Comparison of ENCODE assay signal across 25 cellular contexts in genomic region chrX:154030715-154031305, GRCh38.
"Had no signal": no experiment of that assay in that cellular context is flagged by ENCODE, and none has a peak within 500 bp of the region (broad histone marks: within the 10 kb centered on the region; RNA-seq: fewer than 3 reads in every experiment).

No MANE protein-coding gene starts in this region.

- ATAC-seq: activated CD4-positive, alpha-beta T cell treated with anti-CD3 and anti-CD28 coated beads for 36 hours; activated CD8-positive, alpha-beta memory T cell treated with anti-CD3 and anti-CD28 coated beads, Interleukin-2, amount 10 ng/mL, durations not matched to agents 7 days and 5 days; activated CD8-positive, alpha-beta T cell treated with anti-CD3 and anti-CD28 coated beads, Interleukin-2, amount 10 ng/mL, durations not matched to agents 7 days and 5 days; body of pancreas; esophagus mucosa; left lung; mucosa of descending colon; natural killer cell treated with Interleukin-12 subunit alpha and Interleukin-12 subunit beta and Interleukin-15 and Interleukin-18, amount 100 ng/mL, for 72 hours; sciatic nerve; stimulated activated naive B cell treated with anti-CD40 and anti-IgM and Interleukin-4, amounts not matched to agents 10 μg/mL and 1 μg/mL and 100 μg/mL, for 72 hours had no signal

- H3K4me3 Mint-ChIP-seq: activated CD4-positive, alpha-beta T cell treated with anti-CD3 and anti-CD28 coated beads for 36 hours; activated CD8-positive, alpha-beta memory T cell treated with anti-CD3 and anti-CD28 coated beads, Interleukin-2, amount 10 ng/mL, durations not matched to agents 7 days and 5 days; activated CD8-positive, alpha-beta T cell treated with anti-CD3 and anti-CD28 coated beads, Interleukin-2, amount 10 ng/mL, durations not matched to agents 7 days and 5 days; activated naive CD8-positive, alpha-beta T cell; natural killer cell treated with Interleukin-12 subunit alpha and Interleukin-12 subunit beta and Interleukin-15 and Interleukin-18, amount 100 ng/mL, for 72 hours; stimulated activated naive B cell treated with anti-CD40 and anti-IgM and Interleukin-4, amounts not matched to agents 10 μg/mL and 1 μg/mL and 100 μg/mL, for 72 hours had no signal

- H3K27ac ChIP-seq: body of pancreas, left lung, skin epidermis, stomach, suprapubic skin, tibial artery had no signal

- H3K9me3 ChIP-seq: body of pancreas, left lung, mucosa of descending colon, stomach, suprapubic skin, tibial artery had no signal

- H3K27me3 Mint-ChIP-seq: activated CD4-positive, alpha-beta T cell treated with anti-CD3 and anti-CD28 coated beads for 36 hours; activated CD8-positive, alpha-beta memory T cell treated with anti-CD3 and anti-CD28 coated beads, Interleukin-2, amount 10 ng/mL, durations not matched to agents 7 days and 5 days; activated naive CD8-positive, alpha-beta T cell; stimulated activated naive B cell treated with anti-CD40 and anti-IgM and Interleukin-4, amounts not matched to agents 10 μg/mL and 1 μg/mL and 100 μg/mL, for 72 hours had no signal

- H3K27me3 ChIP-seq: body of pancreas, left lung, suprapubic skin, tibial artery had no signal

- H3K4me1 ChIP-seq: left lung had no signal

- H3K9me3 Mint-ChIP-seq: activated T-helper 2 cell treated with anti-CD3 and anti-CD28 coated beads, Interferon-gamma antibody, Interleukin-2, Interleukin-4, amounts not matched to agents 10 μg/mL and 5 μg/mL and 100 μg/mL, durations not matched to agents 14 hours and 24 hours and 36 hours; natural killer cell treated with Interleukin-12 subunit alpha and Interleukin-12 subunit beta and Interleukin-15 and Interleukin-18, amount 100 ng/mL, for 72 hours; stimulated activated naive B cell treated with anti-CD40 and anti-IgM and Interleukin-4, amounts not matched to agents 10 μg/mL and 1 μg/mL and 100 μg/mL, for 72 hours had no signal

- DNase-seq: activated CD4-positive, alpha-beta T cell treated with anti-CD3 and anti-CD28 coated beads for 36 hours; activated CD4-positive, CD25-positive, alpha-beta regulatory T cell; activated CD8-positive, alpha-beta memory T cell treated with anti-CD3 and anti-CD28 coated beads, Interleukin-2, amount 10 ng/mL, durations not matched to agents 7 days and 5 days; activated CD8-positive, alpha-beta T cell treated with anti-CD3 and anti-CD28 coated beads, Interleukin-2, amount 10 ng/mL, durations not matched to agents 7 days and 5 days; activated naive CD4-positive, alpha-beta T cell; activated T-cell treated with anti-CD3 and anti-CD28 coated beads, Interleukin-2, amount 50 U/mL, for 48 hours; body of pancreas; cortex of kidney; foreskin fibroblast; kidney glomerular epithelial cell; left lung; mucosa of descending colon; stimulated activated CD4-positive, alpha-beta T cell treated with anti-CD3 and anti-CD28 coated beads, Interleukin-1b, Interleukin-23, amount 100 ng/mL, for 48 hours; stimulated activated CD4-positive, alpha-beta T cell treated with anti-CD3 and anti-CD28 coated beads, Interleukin-4, amount 100 ng/mL, for 4 hours; stimulated activated naive B cell treated with anti-CD40 and anti-IgM and Interleukin-4, amounts not matched to agents 10 μg/mL and 1 μg/mL and 100 μg/mL, for 72 hours; stomach; tibial artery had no signal

- H3K27ac Mint-ChIP-seq: activated CD4-positive, alpha-beta T cell treated with anti-CD3 and anti-CD28 coated beads for 36 hours; activated CD8-positive, alpha-beta memory T cell treated with anti-CD3 and anti-CD28 coated beads, Interleukin-2, amount 10 ng/mL, durations not matched to agents 7 days and 5 days; activated CD8-positive, alpha-beta T cell treated with anti-CD3 and anti-CD28 coated beads, Interleukin-2, amount 10 ng/mL, durations not matched to agents 7 days and 5 days; activated naive CD8-positive, alpha-beta T cell; activated T-helper 2 cell treated with anti-CD3 and anti-CD28 coated beads, Interferon-gamma antibody, Interleukin-2, Interleukin-4, amounts not matched to agents 10 μg/mL and 5 μg/mL and 100 μg/mL, durations not matched to agents 14 hours and 24 hours and 36 hours; natural killer cell treated with Interleukin-12 subunit alpha and Interleukin-12 subunit beta and Interleukin-15 and Interleukin-18, amount 100 ng/mL, for 72 hours had no signal

- H3K4me3 ChIP-seq: body of pancreas, left lung, lung, mucosa of descending colon, skin epidermis, stomach, suprapubic skin, tibial artery had no signal

- H3K36me3 Mint-ChIP-seq: activated naive CD8-positive, alpha-beta T cell; natural killer cell treated with Interleukin-12 subunit alpha and Interleukin-12 subunit beta and Interleukin-15 and Interleukin-18, amount 100 ng/mL, for 72 hours had no signal
